Comparison of ENCODE assay signal across 28 cellular contexts in the genomic region with DNA sequence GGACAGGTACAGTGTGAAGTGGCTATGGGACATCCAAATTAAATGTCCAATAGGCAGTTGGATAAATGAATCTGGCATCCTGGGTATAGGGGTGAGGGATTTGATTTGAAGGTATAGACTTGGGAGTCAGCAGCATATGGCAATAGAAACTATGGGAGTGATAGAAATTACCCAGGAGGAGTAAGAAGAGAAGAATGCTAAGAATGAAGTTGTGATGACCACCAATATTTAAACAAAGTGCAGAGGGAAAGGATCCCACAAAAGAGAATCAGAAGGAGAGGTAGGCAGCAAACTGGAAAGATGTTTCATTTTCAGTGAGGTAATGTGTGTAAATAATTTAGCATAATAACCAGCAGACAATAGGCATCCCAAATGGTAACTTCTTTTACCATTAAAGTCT. TPM values are rescaled to one million over a fixed set of nuclear protein-coding genes. Genes with fewer than 3 reads are reported as not detected.
DNase-seq lines count a peak whose midpoint lies in the region; FAIRE-seq and TF ChIP-seq lines count a peak whose summit lies in the region.
"Had no signal": no experiment of that assay in that cellular context is flagged by ENCODE, and none has a peak within 500 bp of the region (broad histone marks: within the 10 kb centered on the region; RNA-seq: fewer than 3 reads in every experiment).

No MANE protein-coding gene starts in this region.

- H3K36me3 Mint-ChIP-seq in astrocyte (ENCODE audit: low read depth, unreplicated experiment) (no peaks in the 10 kb centered on the region), neural progenitor cell (no peaks in the 10 kb centered on the region)

- H3K79me2 ChIP-seq in astrocyte (ENCODE audit: insufficient read depth, low read length) = no peaks in the 10 kb centered on the region
- H3K79me2 ChIP-seq in osteoblast (ENCODE audit: insufficient read depth, low read length) = no peaks in the 10 kb centered on the region
- H3K79me2 ChIP-seq in neural progenitor cell (ENCODE audit: low read depth) = no peaks in the 10 kb centered on the region

- H3K4me3 Mint-ChIP-seq in astrocyte (ENCODE audit: unreplicated experiment) (no peak overlapping the region), neural progenitor cell (no peak overlapping the region)
- H3K4me3 Mint-ChIP-seq: activated CD4-positive, alpha-beta memory T cell treated with anti-CD3 and anti-CD28 coated beads, Interleukin-2, amount 10 ng/mL, durations not matched to agents 7 days and 5 days; B cell; dendritic cell treated with granulocyte-macrophage colony-stimulating factor and Interleukin-4, amounts not matched to agents 40 ng/mL and 50 ng/mL, for 4 days; IgD-negative memory B cell; nephron progenitor cell had no signal

- H2AFZ ChIP-seq in astrocyte (ENCODE audit: low read depth, low read length) = no peak overlapping the region
- no peak overlapping the region for H2AFZ ChIP-seq in osteoblast (ENCODE audit: low read length)
- no peak overlapping the region for H2AFZ ChIP-seq in neural progenitor cell (replicated peaks)

- H3K27me3 ChIP-seq in astrocyte (ENCODE audit: insufficient read depth, low read length) (no peaks in the 10 kb centered on the region), osteoblast (ENCODE audit: insufficient read depth, low read length) (peaks cover 4% of the 10 kb centered on the region), neural progenitor cell (no peaks in the 10 kb centered on the region)
- H3K27me3 ChIP-seq: adrenal gland, cardiac muscle cell, testis had no signal

- no peaks in the 10 kb centered on the region for H4K20me1 ChIP-seq in astrocyte (ENCODE audit: insufficient read depth, low read length)
- H4K20me1 ChIP-seq in osteoblast (ENCODE audit: insufficient read depth, low read length) = no peaks in the 10 kb centered on the region
- no peaks in the 10 kb centered on the region for H4K20me1 ChIP-seq in neural progenitor cell (ENCODE audit: low read depth)

- H3K4me1 ChIP-seq in astrocyte (ENCODE audit: insufficient read depth, low read length) (no peaks in the 10 kb centered on the region), osteoblast (ENCODE audit: insufficient read depth, low read length) (no peaks in the 10 kb centered on the region), neural progenitor cell (no peaks in the 10 kb centered on the region)
- H3K4me1 ChIP-seq: adrenal gland, heart right ventricle, testis had no signal

- H3F3A ChIP-seq in neural progenitor cell (ENCODE audit: low read depth) = no peaks in the 10 kb centered on the region

- peaks cover 11% of the 10 kb centered on the region for H3K4me1 Mint-ChIP-seq in astrocyte (ENCODE audit: low read depth, unreplicated experiment)
- H3K4me1 Mint-ChIP-seq in neural progenitor cell = peaks cover 3% of the 10 kb centered on the region
- H3K4me1 Mint-ChIP-seq: activated CD4-positive, alpha-beta memory T cell treated with anti-CD3 and anti-CD28 coated beads, Interleukin-2, amount 10 ng/mL, durations not matched to agents 7 days and 5 days; B cell had no signal

- H3K27ac Mint-ChIP-seq in astrocyte (ENCODE audit: unreplicated experiment) (peak overlapping the region; percentile 1), neural progenitor cell (no peak overlapping the region)
- H3K27ac Mint-ChIP-seq: activated CD4-positive, alpha-beta memory T cell treated with anti-CD3 and anti-CD28 coated beads, Interleukin-2, amount 10 ng/mL, durations not matched to agents 7 days and 5 days; B cell; dendritic cell treated with granulocyte-macrophage colony-stimulating factor and Interleukin-4, amounts not matched to agents 40 ng/mL and 50 ng/mL, for 4 days; IgD-negative memory B cell had no signal

- FAIRE-seq in astrocyte (lab: Jason Lieb, UNC) = peak; percentile 81

- H3K9ac ChIP-seq in astrocyte (ENCODE audit: low read length) (no peak overlapping the region), neural progenitor cell (no peak overlapping the region)

- H3K27me3 Mint-ChIP-seq in astrocyte (ENCODE audit: low read depth, unreplicated experiment) = peaks cover 2% of the 10 kb centered on the region
- H3K27me3 Mint-ChIP-seq in neural progenitor cell (ENCODE audit: insufficient read depth, low read depth) = peaks cover 3% of the 10 kb centered on the region

- H3K9me3 ChIP-seq in astrocyte (ENCODE audit: insufficient read depth, low read depth, low read length) = no peaks in the 10 kb centered on the region
- no peaks in the 10 kb centered on the region for H3K9me3 ChIP-seq in osteoblast (ENCODE audit: low read depth, low read length)
- no peaks in the 10 kb centered on the region for H3K9me3 ChIP-seq in neural progenitor cell (ENCODE audit: low read depth)
- H3K9me3 ChIP-seq: adrenal gland, heart right ventricle, MG63, testis had no signal

- H3K27ac ChIP-seq in astrocyte (ENCODE audit: low read depth, low read length) (no peak overlapping the region), osteoblast (ENCODE audit: low read depth, low read length) (no peak overlapping the region), neural progenitor cell (no peak overlapping the region)
- H3K27ac ChIP-seq: adrenal gland, cardiac muscle cell, heart right ventricle, HL-60, testis had no signal

- H3K4me3 ChIP-seq in astrocyte (ENCODE audit: insufficient read depth, low read depth, low read length) (no peak overlapping the region), osteoblast (ENCODE audit: insufficient read depth, low read length) (no peak overlapping the region), neural progenitor cell (no peak overlapping the region)
- H3K4me3 ChIP-seq: adrenal gland, cardiac muscle cell, heart right ventricle, MG63, testis had no signal

- TF ChIP-seq CTCF in astrocyte (IDR thresholded peaks at IDR 0.05; ENCODE audit: insufficient read depth, low read depth, low read length) = no peak
- no peak for TF ChIP-seq CTCF in osteoblast (IDR thresholded peaks at IDR 0.05; ENCODE audit: extremely low read depth, low read depth, low read length)
- no peak for TF ChIP-seq CTCF in neural progenitor cell (IDR thresholded peaks at IDR 0.05)

- peak; percentile 25 for DNase-seq in Daoy (ENCODE audit: low read depth)
- peak; percentile 44 for DNase-seq in LHCN-M2 (ENCODE audit: low read depth)
- peak; percentile 69 for DNase-seq in astrocyte (ENCODE audit: low read depth)
- peak; percentile 78 for DNase-seq in osteoblast (ENCODE audit: insufficient read length, low spot score, missing footprints)
- DNase-seq in DMS79 treated with DMSO at 0.1 percent for 48 hours (lab: John Stamatoyannopoulos, UW) = no peak
- no peak for DNase-seq in neural progenitor cell (ENCODE audit: low spot score)
- DNase-seq in activated gamma-delta T cell treated with Interleukin-2 at 50 U/mL for 16 hours = no peak
- no peak for DNase-seq in NCI-H1694 (lab: John Stamatoyannopoulos, UW)
- DNase-seq: activated CD4-positive, alpha-beta memory T cell treated with anti-CD3 and anti-CD28 coated beads, Interleukin-2, amount 10 ng/mL, durations not matched to agents 7 days and 5 days; activated CD4-positive, CD25-positive, alpha-beta regulatory T cell; adrenal gland; COR-L47; GOT3; heart right ventricle; left ventricle myocardium superior; MG63; NCI-H1417; NCI-H524; nephron progenitor cell; posterior cingulate gyrus; stimulated activated CD4-positive, alpha-beta T cell treated with anti-CD3 and anti-CD28 coated beads, Interleukin-1b, Interleukin-23, amount 100 ng/mL, for 48 hours; T-helper 9 cell; testis had no signal

- H3K36me3 ChIP-seq in astrocyte (ENCODE audit: insufficient read depth, low read length) = no peaks in the 10 kb centered on the region
- no peaks in the 10 kb centered on the region for H3K36me3 ChIP-seq in osteoblast (ENCODE audit: insufficient read depth, low read length)
- no peaks in the 10 kb centered on the region for H3K36me3 ChIP-seq in neural progenitor cell
- H3K36me3 ChIP-seq: adrenal gland, cardiac muscle cell, heart right ventricle, MG63 had no signal

- H3K9me3 Mint-ChIP-seq in astrocyte (ENCODE audit: unreplicated experiment) (peaks cover 3% of the 10 kb centered on the region), neural progenitor cell (no peaks in the 10 kb centered on the region)
- H3K9me3 Mint-ChIP-seq: activated CD4-positive, alpha-beta memory T cell treated with anti-CD3 and anti-CD28 coated beads, Interleukin-2, amount 10 ng/mL, durations not matched to agents 7 days and 5 days; dendritic cell treated with granulocyte-macrophage colony-stimulating factor and Interleukin-4, amounts not matched to agents 40 ng/mL and 50 ng/mL, for 4 days; nephron progenitor cell had no signal

- H3K4me2 ChIP-seq in astrocyte (ENCODE audit: low read length) = peak overlapping the region; percentile 55
- H3K4me2 ChIP-seq in osteoblast (ENCODE audit: insufficient read depth, low read length) = no peak overlapping the region
- H3K4me2 ChIP-seq in neural progenitor cell = no peak overlapping the region

RNA-seq across cellular contexts. Expression of a gene that starts 13.8 kb away (rescaled TPM):
- 5.1 and 24.9 TPM in 2 replicates for total RNA-seq in Daoy (2014; rRNA removed; shearing (Covaris generic))
- total RNA-seq in LHCN-M2 (2014; rRNA removed) = 7.6 and 9.1 TPM in 2 replicates
- polyA plus RNA-seq in LHCN-M2 (2012) = 4.8 TPM
- 20.1 TPM in 2 replicates for total RNA-seq in astrocyte
- total RNA-seq in osteoblast = 18.5 and 19.2 TPM in 2 replicates
- total RNA-seq in neural progenitor cell (ENCODE audit: low replicate concordance) = 40.8 and 52.9 TPM in 2 replicates

RNA-seq across cellular contexts. Expression of a gene that starts 40.2 kb away (rescaled TPM):
- total RNA-seq in Daoy (2014; rRNA removed; shearing (Covaris generic)) = 65.7 and 85.3 TPM in 2 replicates
- 39.4 and 45.0 TPM in 2 replicates for total RNA-seq in LHCN-M2 (2014; rRNA removed)
- 41.3 TPM for polyA plus RNA-seq in LHCN-M2 (2012)
- 41.3 and 41.6 TPM in 2 replicates for total RNA-seq in astrocyte
- 53.9 and 58.9 TPM in 2 replicates for total RNA-seq in osteoblast
- 83.4 and 99.2 TPM in 2 replicates for total RNA-seq in neural progenitor cell (ENCODE audit: low replicate concordance)

Comparison
In these comparisons a context has a peak if more than half of its experiments do, and no peak if none do; other contexts are left out.
1. DNase-seq: peak in Daoy (single experiment), LHCN-M2 (single experiment), astrocyte (single experiment) and osteoblast (single experiment); none in DMS79 treated with DMSO at 0.1 percent for 48 hours (single experiment), neural progenitor cell (single experiment), activated gamma-delta T cell treated with Interleukin-2 at 50 U/mL for 16 hours (single experiment) and NCI-H1694 (single experiment).